27 cellular contexts compared by ENCODE assay signal in the genomic region with DNA sequence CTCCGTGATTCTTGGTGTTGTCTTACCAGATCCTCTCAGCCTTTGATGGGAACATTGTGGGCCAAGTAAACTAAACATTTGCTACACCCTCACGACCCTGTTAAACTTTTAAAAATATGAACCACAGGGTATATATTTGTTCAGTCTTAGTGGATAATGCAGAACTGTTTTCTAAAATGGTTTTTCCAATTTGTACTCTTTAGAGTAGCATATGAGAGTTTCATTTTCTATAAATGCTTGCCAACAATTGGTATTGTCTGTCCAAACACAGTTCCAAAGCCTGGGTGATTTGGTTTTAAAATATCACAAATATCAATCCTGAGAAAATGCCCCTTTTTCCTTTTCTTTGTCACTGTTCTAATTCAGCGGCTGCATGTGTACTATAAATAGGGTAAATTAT. TPM values are rescaled to one million over a fixed set of nuclear protein-coding genes. Genes with fewer than 3 reads are reported as not detected.
"Had no signal": no experiment of that assay in that cellular context is flagged by ENCODE, and none has a peak within 500 bp of the region (broad histone marks: within the 10 kb centered on the region; RNA-seq: fewer than 3 reads in every experiment).

No MANE protein-coding gene starts in this region.

- H3K4me2 ChIP-seq: KMS-11 had no signal

- H3K36me3 ChIP-seq: adrenal gland, cardiac muscle cell, SJCRH30 had no signal

- H3K9me3 ChIP-seq: adrenal gland, SJCRH30 had no signal

- H3K27me3 ChIP-seq: cardiac muscle cell, SJCRH30 had no signal

- H3K27ac ChIP-seq: adrenal gland, cardiac muscle cell, KMS-11, SJCRH30 had no signal

- H3K4me3 ChIP-seq: adrenal gland, cardiac muscle cell, SJCRH30 had no signal

- DNase-seq: activated CD4-positive, alpha-beta T cell treated with anti-CD3 and anti-CD28 coated beads, Interleukin-2, amount 50 U/mL, for 4 hours; activated effector memory CD4-positive, alpha-beta T cell treated with anti-CD3 and anti-CD28 coated beads, Interleukin-2, amount 50 U/mL, for 16 hours; activated naive CD4-positive, alpha-beta T cell; activated naive CD8-positive, alpha-beta T cell treated with anti-CD3 and anti-CD28 coated beads, Interleukin-2, amount 10 ng/mL, durations not matched to agents 7 days and 5 days; activated T-cell treated with anti-CD3 and anti-CD28 coated beads, Interleukin-2, amount 50 U/mL, for 1 hour; adrenal gland; MM.1S; MV-4-11; NCI-H1092; NCI-H1436 treated with DMSO at 0.1 percent for 48 hours; NCI-H1694 treated with DMSO at 0.1 percent for 48 hours; NCI-H2029 treated with DMSO at 0.1 percent for 48 hours; NCI-H2107; NCI-H2171; NCI-H510A; NCI-H526 treated with DMSO at 0.1 percent for 48 hours; NCI-H774; SHP77; SJCRH30; SW 1271; T1000 had no signal

- H3K9ac ChIP-seq: KMS-11 had no signal

- H3K4me1 ChIP-seq: adrenal gland, SJCRH30 had no signal

RNA-seq across cellular contexts. Expression of gene IL22, which starts 6.7 kb away (rescaled TPM):
- total RNA-seq: activated CD8-positive, alpha-beta T cell treated with anti-CD3 and anti-CD28 coated beads for 36 hours; activated naive CD8-positive, alpha-beta T cell treated with anti-CD3 and anti-CD28 coated beads, Interleukin-2, amount 10 ng/mL, durations not matched to agents 7 days and 5 days; adrenal gland; cardiac muscle cell; chondrocyte; LHCN-M2; SJCRH30; T-helper 2 cell treated with Interferon-gamma antibody and Interleukin-4, amounts not matched to agents 100 ng/mL and 5 ng/mL, for 36 hours had no signal
- polyA plus RNA-seq: adrenal gland, cardiac muscle cell had no signal

RNA-seq across cellular contexts. Expression of gene IL26, which starts 34.5 kb away (rescaled TPM):
- total RNA-seq: activated CD8-positive, alpha-beta T cell treated with anti-CD3 and anti-CD28 coated beads for 36 hours; activated naive CD8-positive, alpha-beta T cell treated with anti-CD3 and anti-CD28 coated beads, Interleukin-2, amount 10 ng/mL, durations not matched to agents 7 days and 5 days; adrenal gland; cardiac muscle cell; LHCN-M2; SJCRH30 had no signal
- polyA plus RNA-seq: adrenal gland, cardiac muscle cell had no signal
